In the genomic region with DNA sequence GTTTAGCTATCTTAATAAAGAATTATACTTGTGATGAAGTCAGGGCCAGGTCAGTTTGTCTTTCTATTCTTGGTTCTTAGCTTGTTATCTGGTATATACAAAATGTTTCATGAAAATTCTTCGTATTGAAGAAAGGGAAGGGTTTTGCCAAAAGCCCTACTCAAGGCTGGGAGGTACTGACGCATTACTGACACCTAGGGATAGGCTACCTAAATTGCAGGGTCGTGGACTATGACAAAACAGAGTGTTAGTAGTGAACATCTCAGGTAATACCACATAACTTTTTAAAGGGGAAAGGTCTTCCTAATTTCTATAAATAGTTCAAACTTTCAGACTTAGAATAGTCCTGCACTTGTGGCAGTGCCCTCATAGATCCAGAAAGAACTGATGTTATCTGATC, we compare ENCODE assay signal across 20 cellular contexts.
"Had no signal": no experiment of that assay in that cellular context is flagged by ENCODE, and none has a peak within 500 bp of the region (broad histone marks: within the 10 kb centered on the region; RNA-seq: fewer than 3 reads in every experiment).

No MANE protein-coding gene starts in this region.

- ATAC-seq: activated CD8-positive, alpha-beta T cell treated with anti-CD3 and anti-CD28 coated beads, Interleukin-2, amount 10 ng/mL, durations not matched to agents 7 days and 5 days; activated naive CD8-positive, alpha-beta T cell treated with anti-CD3 and anti-CD28 coated beads, Interleukin-2, amount 50 U/mL, for 24 hours; activated T-cell treated with anti-CD3 and anti-CD28 coated beads, Interleukin-2, amount 50 U/mL, for 4 hours; heart left ventricle; left colon; right lobe of liver; stimulated activated naive CD8-positive, alpha-beta T cell treated with anti-CD3 and anti-CD28 coated beads, Interleukin-15, amount 100 ng/mL, for 72 hours had no signal

- H3K4me3 ChIP-seq: colonic mucosa, heart left ventricle, lung, right lobe of liver, suprapubic skin, transverse colon, uterus had no signal

- DNase-seq: activated CD4-positive, alpha-beta T cell treated with anti-CD3 and anti-CD28 coated beads, Interleukin-2, amount 10 ng/mL, durations not matched to agents 24 days and 14 days; activated CD8-positive, alpha-beta T cell treated with anti-CD3 and anti-CD28 coated beads, Interleukin-2, amount 10 ng/mL, durations not matched to agents 7 days and 5 days; activated naive CD4-positive, alpha-beta T cell treated with anti-CD3 and anti-CD28 coated beads, Interleukin-2, amount 10 ng/mL, durations not matched to agents 7 days and 5 days; activated naive CD8-positive, alpha-beta T cell treated with anti-CD3 and anti-CD28 coated beads, Interleukin-2, amount 50 U/mL, for 24 hours; activated T-cell treated with anti-CD3 and anti-CD28 coated beads, Interleukin-2, amount 50 U/mL, for 4 hours; anterior cingulate cortex; central memory CD4-positive, alpha-beta T cell; colonic mucosa; heart left ventricle; islet precursor cell; left colon; right lobe of liver; small intestine; stimulated activated CD4-positive, alpha-beta T cell treated with anti-CD3 and anti-CD28 coated beads, Interleukin-4, amount 100 ng/mL, for 1 hour; stimulated activated naive CD8-positive, alpha-beta T cell treated with anti-CD3 and anti-CD28 coated beads, Interleukin-15, amount 100 ng/mL, for 72 hours; transverse colon; uterus had no signal

- H3K27me3 ChIP-seq: colonic mucosa, heart left ventricle, right lobe of liver, suprapubic skin, transverse colon, uterus had no signal

- H3K9me3 ChIP-seq: colonic mucosa, right lobe of liver, suprapubic skin, uterus had no signal

- H3K36me3 ChIP-seq: colonic mucosa, heart left ventricle, right lobe of liver, suprapubic skin, transverse colon, uterus had no signal

- H3K79me2 ChIP-seq: parathyroid adenoma had no signal

- H2AFZ ChIP-seq: parathyroid adenoma had no signal

- H3K9ac ChIP-seq: parathyroid adenoma had no signal

- H3K4me1 ChIP-seq: colonic mucosa, parathyroid adenoma, right lobe of liver, suprapubic skin, transverse colon, uterus had no signal

- H3K27ac ChIP-seq: colonic mucosa, heart left ventricle, parathyroid adenoma, right lobe of liver, suprapubic skin, transverse colon, uterus had no signal
